ENCODE assay signal across 20 cellular contexts in genomic region chr4:4842476-4843441, GRCh38. TPM values are rescaled to one million over a fixed set of nuclear protein-coding genes. Genes with fewer than 3 reads are reported as not detected.
"Had no signal": no experiment of that assay in that cellular context is flagged by ENCODE, and none has a peak within 500 bp of the region (broad histone marks: within the 10 kb centered on the region; RNA-seq: fewer than 3 reads in every experiment).

No MANE protein-coding gene starts in this region.

- H3K36me3 Mint-ChIP-seq: activated CD8-positive, alpha-beta memory T cell treated with anti-CD3 and anti-CD28 coated beads, Interleukin-2, amount 10 ng/mL, durations not matched to agents 7 days and 5 days; mesothelial cell of epicardium; natural killer cell treated with Interleukin-12 subunit alpha and Interleukin-12 subunit beta and Interleukin-15 and Interleukin-18, amount 100 ng/mL, for 72 hours; T-cell had no signal

- H3K27ac ChIP-seq: left lung, right lobe of liver, SJCRH30, skin epidermis, testis, WERI-Rb-1 had no signal

- H3K27me3 ChIP-seq: right lobe of liver, testis had no signal

- H3K4me3 Mint-ChIP-seq: activated CD8-positive, alpha-beta memory T cell treated with anti-CD3 and anti-CD28 coated beads, Interleukin-2, amount 10 ng/mL, durations not matched to agents 7 days and 5 days; mesothelial cell of epicardium; natural killer cell treated with Interleukin-12 subunit alpha and Interleukin-12 subunit beta and Interleukin-15 and Interleukin-18, amount 100 ng/mL, for 72 hours; T-cell had no signal

- H3K9me3 ChIP-seq: left lung, right lobe of liver, SJCRH30, testis had no signal

- H3K36me3 ChIP-seq: left lung, right lobe of liver, SJCRH30, WERI-Rb-1 had no signal

- H3K4me3 ChIP-seq: left lung, right lobe of liver, SJCRH30, skin epidermis, testis had no signal

- H3K9me3 Mint-ChIP-seq: mesothelial cell of epicardium; natural killer cell treated with Interleukin-12 subunit alpha and Interleukin-12 subunit beta and Interleukin-15 and Interleukin-18, amount 100 ng/mL, for 72 hours; T-cell had no signal

- H3K4me1 ChIP-seq: left lung, right lobe of liver, SJCRH30, testis had no signal

- DNase-seq: activated CD4-positive, alpha-beta T cell treated with anti-CD3 and anti-CD28 coated beads for 4 hours; activated CD4-positive, alpha-beta T cell treated with anti-CD3 and anti-CD28 coated beads, Interleukin-2, amount 50 U/mL, for 48 hours; activated CD8-positive, alpha-beta memory T cell treated with anti-CD3 and anti-CD28 coated beads, Interleukin-2, amount 10 ng/mL, durations not matched to agents 7 days and 5 days; activated naive CD4-positive, alpha-beta T cell treated with Interleukin-2 at 50 U/mL for 16 hours; dermis blood vessel endothelial cell; effector memory CD4-positive, alpha-beta T cell; foreskin melanocyte; kidney glomerular epithelial cell; occipital lobe; right lobe of liver; SJCRH30; stimulated activated CD4-positive, alpha-beta T cell treated with anti-CD3 and anti-CD28 coated beads, Interleukin-1b, Interleukin-23, amount 100 ng/mL, for 48 hours; T-cell; testis; trophoblast cell; WERI-Rb-1 had no signal

- ATAC-seq: activated CD8-positive, alpha-beta memory T cell treated with anti-CD3 and anti-CD28 coated beads, Interleukin-2, amount 10 ng/mL, durations not matched to agents 7 days and 5 days; left lung; right lobe of liver; T-cell had no signal

- H3K27ac Mint-ChIP-seq: activated CD8-positive, alpha-beta memory T cell treated with anti-CD3 and anti-CD28 coated beads, Interleukin-2, amount 10 ng/mL, durations not matched to agents 7 days and 5 days; mesothelial cell of epicardium; natural killer cell treated with Interleukin-12 subunit alpha and Interleukin-12 subunit beta and Interleukin-15 and Interleukin-18, amount 100 ng/mL, for 72 hours; T-cell had no signal

RNA-seq across cellular contexts. Expression of gene MSX1, which starts 16.7 kb away (rescaled TPM):
- total RNA-seq: T-cell had no signal
